18 cellular contexts compared by ENCODE assay signal in genomic region chr6:35473849-35474128, GRCh38. TPM values are rescaled to one million over a fixed set of nuclear protein-coding genes. Genes with fewer than 3 reads are reported as not detected.
DNase-seq lines count a peak whose midpoint lies in the region; ATAC-seq, FAIRE-seq and TF ChIP-seq lines count a peak whose summit lies in the region.
"Had no signal": no experiment of that assay in that cellular context is flagged by ENCODE, and none has a peak within 500 bp of the region (broad histone marks: within the 10 kb centered on the region; RNA-seq: fewer than 3 reads in every experiment).

No MANE protein-coding gene starts in this region.

- H3K79me2 ChIP-seq in K562 (ENCODE audit: control insufficient read depth, insufficient read depth, low read length) = peaks cover 37% of the 10 kb centered on the region

- H3K4me1 Mint-ChIP-seq in activated naive CD4-positive, alpha-beta T cell treated with anti-CD3 and anti-CD28 coated beads for 36 hours (ENCODE audit: low read depth) = peaks cover 31% of the 10 kb centered on the region
- peaks cover 41% of the 10 kb centered on the region for H3K4me1 Mint-ChIP-seq in stimulated activated effector memory CD8-positive, alpha-beta T cell treated with anti-CD3 and anti-CD28 coated beads, Interleukin-12 subunit alpha, Interleukin-12 subunit beta, amount 100 ng/mL, for 72 hours

- TF ChIP-seq RAD21 in K562 (CRISPR knock-in tag; conservative IDR thresholded peaks at IDR 0.05 in 1 of 2, IDR thresholded peaks at IDR 0.05 in 1 of 2) = no peak

- no peaks in the 10 kb centered on the region for H3K27me3 Mint-ChIP-seq in activated naive CD4-positive, alpha-beta T cell treated with anti-CD3 and anti-CD28 coated beads for 36 hours (ENCODE audit: low read depth)

- CTCF ChIA-PET in activated naive CD4-positive, alpha-beta T cell treated with anti-CD3 and anti-CD28 coated beads for 36 hours (lab: Charles Lee) = interaction anchor here (0.6 to 0.7 kb wide), 3 partner anchors 25 to 260 kb away, joined by 3 read pairs; no protein-coding TSS in a partner anchor
- CTCF ChIA-PET in K562 (lab: Yijun Ruan, JAX; ENCODE audit: low intra/inter-chr PET ratio) = no interaction called here

- no peak overlapping the region for H3K4me2 ChIP-seq in K562 (ENCODE audit: insufficient read depth, low read length)

- H3K9me3 ChIP-seq in K562 (replicated peaks; ENCODE audit: control insufficient read depth, insufficient read depth, low read depth, low read length) = 0 out of 2 replicates have a peak, but pooled peaks cover 1% of the 10 kb centered on the region
- H3K9me3 ChIP-seq: prostate gland had no signal

- H3K36me3 ChIP-seq in K562 (ENCODE audit: control insufficient read depth, insufficient read depth, low read length) = peaks cover 51% of the 10 kb centered on the region

- TF ChIP-seq POLR2A in K562 (conservative IDR thresholded peaks at IDR 0.05) = no peak

- no peaks in the 10 kb centered on the region for H3K27me3 ChIP-seq in K562 (ENCODE audit: control insufficient read depth in 2 of 2, insufficient read depth in 2 of 2, low read length in 2 of 2)

- no peak overlapping the region for H3K4me3 Mint-ChIP-seq in activated naive CD4-positive, alpha-beta T cell treated with anti-CD3 and anti-CD28 coated beads for 36 hours
- no peak overlapping the region for H3K4me3 Mint-ChIP-seq in stimulated activated effector memory CD8-positive, alpha-beta T cell treated with anti-CD3 and anti-CD28 coated beads, Interleukin-12 subunit alpha, Interleukin-12 subunit beta, amount 100 ng/mL, for 72 hours
- H3K4me3 Mint-ChIP-seq: activated T-helper 1 cell treated with anti-CD3 and anti-CD28 coated beads, Interleukin-12 subunit alpha, Interleukin-12 subunit beta, Interleukin-2, Interleukin-4 antibody, amounts not matched to agents 30 ng/mL and 10 ng/mL and 1 ng/mL, durations not matched to agents 14 hours and 24 hours and 36 hours had no signal

- H3K9ac ChIP-seq in K562 (ENCODE audit: insufficient read depth in 1 of 2, low read depth in 2 of 2, low read length in 2 of 2) = no peak overlapping the region

- no peaks in the 10 kb centered on the region for H3K9me1 ChIP-seq in K562 (ENCODE audit: control insufficient read depth, insufficient read depth, low read length)

- H3K9me3 Mint-ChIP-seq in activated naive CD4-positive, alpha-beta T cell treated with anti-CD3 and anti-CD28 coated beads for 36 hours = no peaks in the 10 kb centered on the region
- H3K9me3 Mint-ChIP-seq in stimulated activated effector memory CD8-positive, alpha-beta T cell treated with anti-CD3 and anti-CD28 coated beads, Interleukin-12 subunit alpha, Interleukin-12 subunit beta, amount 100 ng/mL, for 72 hours = no peaks in the 10 kb centered on the region
- H3K9me3 Mint-ChIP-seq: activated T-helper 1 cell treated with anti-CD3 and anti-CD28 coated beads, Interleukin-12 subunit alpha, Interleukin-12 subunit beta, Interleukin-2, Interleukin-4 antibody, amounts not matched to agents 30 ng/mL and 10 ng/mL and 1 ng/mL, durations not matched to agents 14 hours and 24 hours and 36 hours had no signal

- in situ Hi-C loops in K562 (cut with MboI) = no loop called here

- intact Hi-C loops in activated naive CD4-positive, alpha-beta T cell treated with anti-CD3 and anti-CD28 coated beads for 36 hours (cut with micrococcal nuclease) = no loop called here
- intact Hi-C loops in K562 (cut with micrococcal nuclease) = no loop called here

- H3K27ac Mint-ChIP-seq in activated naive CD4-positive, alpha-beta T cell treated with anti-CD3 and anti-CD28 coated beads for 36 hours = peak overlapping the region; percentile 46
- peak overlapping the region; percentile 80 for H3K27ac Mint-ChIP-seq in stimulated activated effector memory CD8-positive, alpha-beta T cell treated with anti-CD3 and anti-CD28 coated beads, Interleukin-12 subunit alpha, Interleukin-12 subunit beta, amount 100 ng/mL, for 72 hours

- H3K27ac ChIP-seq in K562 (ENCODE audit: extremely low read depth, low read depth, low read length) = no peak overlapping the region
- H3K27ac ChIP-seq: prostate gland had no signal

- POLR2A ChIA-PET in K562 (lab: Yijun Ruan, JAX) = interaction anchor here (0.6 to 7.6 kb wide), 8 partner anchors 10 to 263 kb away, joined by 3 to 167 read pairs (median 4); partner anchors contain the start of genes ARMC12 and TEAD3

- H3K36me3 Mint-ChIP-seq in activated naive CD4-positive, alpha-beta T cell treated with anti-CD3 and anti-CD28 coated beads for 36 hours (ENCODE audit: low read depth) = peaks cover 40% of the 10 kb centered on the region
- H3K36me3 Mint-ChIP-seq in stimulated activated effector memory CD8-positive, alpha-beta T cell treated with anti-CD3 and anti-CD28 coated beads, Interleukin-12 subunit alpha, Interleukin-12 subunit beta, amount 100 ng/mL, for 72 hours = peaks cover 71% of the 10 kb centered on the region

- FAIRE-seq in K562 (lab: Jason Lieb, UNC) = no peak
- FAIRE-seq: bronchial epithelial cell, kidney had no signal

- peaks cover 20 to 28% of the 10 kb centered on the region in 2 experiments; a peak in 4 of 5 replicates for H3K4me1 ChIP-seq in K562 (replicated peaks in 1 of 2; ENCODE audit: control insufficient read depth in 2 of 2, insufficient read depth in 2 of 2, low read length in 2 of 2)
- H3K4me1 ChIP-seq: prostate gland had no signal

- H2AFZ ChIP-seq in K562 (ENCODE audit: low read depth, low read length) = no peak overlapping the region

- ATAC-seq in K562 (no peak; the same call in 2 of the 3 replicates), GM21717 (IDR thresholded peaks at IDR 0.05; ENCODE audit: unreplicated experiment) (no peak)
- no peak for ATAC-seq in stimulated activated effector memory CD8-positive, alpha-beta T cell treated with anti-CD3 and anti-CD28 coated beads, Interleukin-12 subunit alpha, Interleukin-12 subunit beta, amount 100 ng/mL, for 72 hours

- no peak for TF ChIP-seq CTCF in K562 (IDR thresholded peaks at IDR 0.05 in 2 of 3, conservative IDR thresholded peaks at IDR 0.05 in 1 of 3; ENCODE audit: insufficient read depth in 2 of 3, low read depth in 1 of 3, low read length in 3 of 3)

- no peak for DNase-seq in activated naive CD4-positive, alpha-beta T cell treated with anti-CD3 and anti-CD28 coated beads for 36 hours
- DNase-seq in activated naive CD4-positive, alpha-beta T cell (lab: John Stamatoyannopoulos, UW) = no peak
- peak; percentile 38 for DNase-seq in NCI-H69 (lab: John Stamatoyannopoulos, UW)
- DNase-seq in K562 (ENCODE audit: extremely low read depth in 1 of 4, low spot score in 3 of 4) = peak in 1 of 4 experiments; percentile 41
- DNase-seq in stimulated activated effector memory CD8-positive, alpha-beta T cell treated with anti-CD3 and anti-CD28 coated beads, Interleukin-12 subunit alpha, Interleukin-12 subunit beta, amount 100 ng/mL, for 72 hours (ENCODE audit: low spot score in 2 of 2) = no peak
- no peak for DNase-seq in activated CD4-positive, CD25-positive, alpha-beta regulatory T cell treated with anti-CD3 and anti-CD28 coated beads, Interleukin-2, amount 50 U/mL, for 72 hours
- DNase-seq in AG08395 (ENCODE audit: low spot score) = no peak
- DNase-seq: KG1; NCI-H187; NK-92 treated with Interleukin-12 subunit alpha and Interleukin-12 subunit beta, amount 100 ng/mL, for 24 hours had no signal

- no peak overlapping the region for H3K4me3 ChIP-seq in K562
- H3K4me3 ChIP-seq: prostate gland had no signal

- H4K20me1 ChIP-seq in K562 (replicated peaks; ENCODE audit: control insufficient read depth, insufficient read depth, low read length) = peaks cover 37% of the 10 kb centered on the region

- TF ChIP-seq EP300 in K562 (IDR thresholded peaks at IDR 0.05; ENCODE audit: low read length) = no peak

- BruUV-seq in K562 (replicated peaks; lab: Mats Ljungman, UMichigan) = no TSS peak

RNA-seq across cellular contexts. Expression of gene RPL10A, which starts 5.6 kb away (rescaled TPM):
- total RNA-seq in activated naive CD4-positive, alpha-beta T cell treated with anti-CD3 and anti-CD28 coated beads for 36 hours = 1,000 to 10,000 TPM; 2,437 to 2,507 TPM
- total RNA-seq in K562 (2011; cell fraction: chromatin; rRNA removed; ENCODE audit: low replicate concordance) = 362 and 601 TPM in 2 replicates
- 935 and 968 TPM in 2 replicates for total RNA-seq in K562 (2011; cell fraction: nucleolus; rRNA removed)
- total RNA-seq in K562 (2011; cell fraction: nucleoplasm; rRNA removed) = 800 and 1,320 TPM in 2 replicates
- total RNA-seq in K562 (2014; rRNA removed) (2,223 and 2,318 TPM in 2 replicates), K562 (2014; rRNA removed; fragmentation: Illumina TruSeq; extraction: Trizol) (1,978 and 2,020 TPM in 2 replicates), K562 (2015; rRNA removed; fragmentation: Illumina TruSeq; extraction: Trizol) (1,939 and 1,940 TPM in 2 replicates), K562 (2021) (1,856 and 1,978 TPM in 2 replicates)
- polyA plus RNA-seq in K562 (2011; rRNA removed) (3,124 and 3,130 TPM in 2 replicates), K562 (2014; fragmentation: Illumina TruSeq; extraction: Trizol) (2,585 and 3,193 TPM in 2 replicates), K562 (2014; fragmentation: Nextera tagmentation; extraction: Ambion mirVana) (1,000 to 10,000 TPM; 1,589 to 2,116 TPM), K562 (2014; rRNA removed) (2,844 and 3,237 TPM in 2 replicates)
- polyA plus RNA-seq in K562 (2011; cell fraction: cytosol; rRNA removed) = 2,866 and 3,308 TPM in 2 replicates
- polyA plus RNA-seq in K562 (2011; cell fraction: nucleus; rRNA removed) = 2,021 and 2,231 TPM in 2 replicates
- 2,102 and 3,298 TPM in 2 replicates for polyA plus RNA-seq in K562 (2012)
- polyA minus RNA-seq in K562 (2011; rRNA and poly(A)+ RNA removed) = 1,756 and 1,900 TPM in 2 replicates
- polyA minus RNA-seq in K562 (2011; cell fraction: cytosol; rRNA and poly(A)+ RNA removed) = 874 and 913 TPM in 2 replicates
- 342 and 506 TPM in 2 replicates for polyA minus RNA-seq in K562 (2011; cell fraction: nucleus; rRNA and poly(A)+ RNA removed)

RNA-seq across cellular contexts. Expression of gene FANCE, which starts 21.7 kb away (rescaled TPM):
- 10 to 100 TPM; 16.3 TPM for total RNA-seq in activated naive CD4-positive, alpha-beta T cell treated with anti-CD3 and anti-CD28 coated beads for 36 hours
- 16.1 and 26.5 TPM in 2 replicates for total RNA-seq in K562 (2011; cell fraction: chromatin; rRNA removed; ENCODE audit: low replicate concordance)
- total RNA-seq in K562 (2011; cell fraction: nucleolus; rRNA removed) = 19.5 and 21.1 TPM in 2 replicates
- total RNA-seq in K562 (2011; cell fraction: nucleoplasm; rRNA removed) = 16.1 and 16.4 TPM in 2 replicates
- total RNA-seq in K562 (2014; rRNA removed) (26.7 and 30.2 TPM in 2 replicates), K562 (2014; rRNA removed; fragmentation: Illumina TruSeq; extraction: Trizol) (16.1 and 16.8 TPM in 2 replicates), K562 (2015; rRNA removed; fragmentation: Illumina TruSeq; extraction: Trizol) (14.5 and 14.8 TPM in 2 replicates), K562 (2021) (23.7 and 26.1 TPM in 2 replicates)
- polyA plus RNA-seq in K562 (2011; rRNA removed) (17.0 and 20.4 TPM in 2 replicates), K562 (2014; fragmentation: Illumina TruSeq; extraction: Trizol) (17.3 and 18.3 TPM in 2 replicates), K562 (2014; fragmentation: Nextera tagmentation; extraction: Ambion mirVana) (1 to 10 TPM; 5.7 to 5.9 TPM), K562 (2014; rRNA removed) (17.2 and 20.4 TPM in 2 replicates)
- polyA plus RNA-seq in K562 (2011; cell fraction: cytosol; rRNA removed) = 19.3 and 22.3 TPM in 2 replicates
- polyA plus RNA-seq in K562 (2011; cell fraction: nucleus; rRNA removed) = 18.2 and 22.0 TPM in 2 replicates
- polyA plus RNA-seq in K562 (2012) = 13.1 and 18.0 TPM in 2 replicates
- polyA minus RNA-seq in K562 (2011; rRNA and poly(A)+ RNA removed) = 14.5 and 16.4 TPM in 2 replicates
- polyA minus RNA-seq in K562 (2011; cell fraction: cytosol; rRNA and poly(A)+ RNA removed) = 12.4 and 15.0 TPM in 2 replicates
- 4.8 and 6.6 TPM in 2 replicates for polyA minus RNA-seq in K562 (2011; cell fraction: nucleus; rRNA and poly(A)+ RNA removed)

RNA-seq across cellular contexts. Expression of gene TEAD3, which starts 23.1 kb away (rescaled TPM):
- 1 to 10 TPM; 1.1 to 1.4 TPM for total RNA-seq in activated naive CD4-positive, alpha-beta T cell treated with anti-CD3 and anti-CD28 coated beads for 36 hours
- total RNA-seq in K562 (2011; cell fraction: chromatin; rRNA removed; ENCODE audit: low replicate concordance) = 5.1 and 14.6 TPM in 2 replicates
- total RNA-seq in K562 (2011; cell fraction: nucleolus; rRNA removed) = 7.1 and 9.2 TPM in 2 replicates
- 7.1 and 8.4 TPM in 2 replicates for total RNA-seq in K562 (2011; cell fraction: nucleoplasm; rRNA removed)
- 4.9 and 5.8 TPM in 2 replicates for total RNA-seq in K562 (2014; rRNA removed)
- 2.4 and 3.1 TPM in 2 replicates for total RNA-seq in K562 (2014; rRNA removed; fragmentation: Illumina TruSeq; extraction: Trizol)
- total RNA-seq in K562 (2015; rRNA removed; fragmentation: Illumina TruSeq; extraction: Trizol) = 3.0 and 3.3 TPM in 2 replicates
- total RNA-seq in K562 (2021) = 12.6 and 13.2 TPM in 2 replicates
- polyA plus RNA-seq in K562 (2011; rRNA removed) = 3.3 and 7.0 TPM in 2 replicates
- polyA plus RNA-seq in K562 (2011; cell fraction: cytosol; rRNA removed) = 5.2 and 5.3 TPM in 2 replicates
- polyA plus RNA-seq in K562 (2011; cell fraction: nucleus; rRNA removed) = 13.9 and 18.4 TPM in 2 replicates
- 7.7 and 10.0 TPM in 2 replicates for polyA plus RNA-seq in K562 (2012)
- 11.1 and 13.6 TPM in 2 replicates for polyA plus RNA-seq in K562 (2014; fragmentation: Illumina TruSeq; extraction: Trizol)
- under 1 TPM; 0.63 to 0.92 TPM for polyA plus RNA-seq in K562 (2014; fragmentation: Nextera tagmentation; extraction: Ambion mirVana)
- polyA plus RNA-seq in K562 (2014; rRNA removed) = 6.7 and 8.2 TPM in 2 replicates
- 1.9 TPM in 2 replicates for polyA minus RNA-seq in K562 (2011; rRNA and poly(A)+ RNA removed)
- polyA minus RNA-seq in K562 (2011; cell fraction: cytosol; rRNA and poly(A)+ RNA removed) = 1.7 and 4.2 TPM in 2 replicates
- 2.4 and 3.2 TPM in 2 replicates for polyA minus RNA-seq in K562 (2011; cell fraction: nucleus; rRNA and poly(A)+ RNA removed)

RNA-seq across cellular contexts. Expression of gene TULP1, which starts 38.9 kb away (rescaled TPM):
- not detected for total RNA-seq in activated naive CD4-positive, alpha-beta T cell treated with anti-CD3 and anti-CD28 coated beads for 36 hours
- total RNA-seq in K562 (2011; cell fraction: chromatin; rRNA removed; ENCODE audit: low replicate concordance) = not detected in 2 replicates
- total RNA-seq in K562 (2011; cell fraction: nucleolus; rRNA removed) = not detected in 2 replicates
- not detected in 2 replicates for total RNA-seq in K562 (2011; cell fraction: nucleoplasm; rRNA removed)
- total RNA-seq in K562 (2014; rRNA removed) (0.16 TPM in 1 of 2 replicates, not detected in the other), K562 (2014; rRNA removed; fragmentation: Illumina TruSeq; extraction: Trizol) (not detected in 2 replicates), K562 (2015; rRNA removed; fragmentation: Illumina TruSeq; extraction: Trizol) (not detected in 2 replicates), K562 (2021) (0.09 TPM in 2 replicates)
- polyA plus RNA-seq in K562 (2011; rRNA removed) (0.05 TPM in 1 of 2 replicates, not detected in the other), K562 (2014; fragmentation: Illumina TruSeq; extraction: Trizol) (0.10 TPM in 1 of 2 replicates, not detected in the other), K562 (2014; fragmentation: Nextera tagmentation; extraction: Ambion mirVana) (under 1 TPM in 1 of 2 experiments, not detected in 1; 0.06 TPM), K562 (2014; rRNA removed) (0.17 TPM in 1 of 2 replicates, not detected in the other)
- 0.07 TPM in 1 of 2 replicates, not detected in the other for polyA plus RNA-seq in K562 (2011; cell fraction: cytosol; rRNA removed)
- polyA plus RNA-seq in K562 (2011; cell fraction: nucleus; rRNA removed) = 0.06 and 0.09 TPM in 2 replicates
- polyA plus RNA-seq in K562 (2012) = 0.06 and 0.17 TPM in 2 replicates
- not detected in 2 replicates for polyA minus RNA-seq in K562 (2011; rRNA and poly(A)+ RNA removed)
- not detected in 2 replicates for polyA minus RNA-seq in K562 (2011; cell fraction: cytosol; rRNA and poly(A)+ RNA removed)
- 0.11 TPM in 1 of 2 replicates, not detected in the other for polyA minus RNA-seq in K562 (2011; cell fraction: nucleus; rRNA and poly(A)+ RNA removed)
- total RNA-seq: activated T-helper 1 cell treated with anti-CD3 and anti-CD28 coated beads, Interleukin-12 subunit alpha, Interleukin-12 subunit beta, Interleukin-2, Interleukin-4 antibody, amounts not matched to agents 30 ng/mL and 10 ng/mL and 1 ng/mL, durations not matched to agents 14 hours and 24 hours and 36 hours; Daoy; glomerular endothelial cell; kidney; mucosa of gallbladder had no signal
